ENCODE assay signal across 21 cellular contexts in the genomic region with DNA sequence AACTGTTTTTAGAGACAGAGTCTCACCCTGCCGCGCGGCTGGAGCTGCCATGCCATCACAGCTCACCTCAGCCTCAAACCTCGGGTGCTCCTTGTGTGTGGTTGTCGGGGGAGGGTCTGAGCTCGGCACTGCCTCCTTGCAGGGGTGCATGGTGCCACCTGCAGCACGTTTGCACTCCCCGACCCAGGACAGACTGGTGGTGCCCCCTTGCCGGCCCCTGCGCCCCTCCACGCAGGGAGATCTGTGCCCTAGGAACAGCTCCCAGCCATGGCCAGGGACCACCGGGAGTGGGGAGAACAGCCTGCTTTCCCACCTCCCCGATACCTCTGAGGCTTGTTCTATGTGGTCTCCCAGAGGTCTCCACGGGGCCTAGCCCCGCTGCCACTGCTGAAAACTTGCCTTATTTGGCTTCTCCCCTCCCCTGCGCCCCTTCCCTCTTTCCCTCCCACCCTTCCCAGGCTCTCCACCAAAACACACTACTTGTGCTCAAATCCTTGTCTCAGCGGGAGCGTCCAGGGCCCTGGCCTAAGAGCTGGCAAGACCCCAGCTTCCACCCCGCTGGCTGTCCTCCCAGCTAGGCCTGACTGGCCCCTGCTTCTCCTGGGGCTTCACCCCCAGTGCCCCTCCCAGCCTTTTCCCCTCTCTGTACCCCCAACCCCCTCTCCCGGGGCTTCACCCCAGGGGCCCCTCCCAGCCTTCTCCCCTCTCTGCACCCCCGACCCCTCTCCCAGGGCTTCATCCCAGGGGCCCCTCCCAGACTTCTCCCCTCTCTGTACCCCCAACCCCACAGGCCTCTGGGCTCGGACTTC. TPM values are rescaled to one million over a fixed set of nuclear protein-coding genes. Genes with fewer than 3 reads are reported as not detected.
DNase-seq lines count a peak whose midpoint lies in the region; ATAC-seq and TF ChIP-seq lines count a peak whose summit lies in the region.
"Had no signal": no experiment of that assay in that cellular context is flagged by ENCODE, and none has a peak within 500 bp of the region (broad histone marks: within the 10 kb centered on the region; RNA-seq: fewer than 3 reads in every experiment).

No MANE protein-coding gene starts in this region.

- no peaks in the 10 kb centered on the region for H3K9me3 ChIP-seq in ES-I3 (ENCODE audit: control insufficient read depth, insufficient read depth, low read length)
- H3K9me3 ChIP-seq in iPS-15b (ENCODE audit: control insufficient read depth, insufficient read depth, low read length): no peaks in the 10 kb centered on the region
- no peaks in the 10 kb centered on the region for H3K9me3 ChIP-seq in skeletal muscle tissue (ENCODE audit: control insufficient read depth in 3 of 3, low read length in 3 of 3)
- no peaks in the 10 kb centered on the region for H3K9me3 ChIP-seq in hepatocyte (ENCODE audit: low read depth)
- H3K9me3 ChIP-seq: neutrophil, right lobe of liver had no signal

- intact Hi-C loops in CD14-positive monocyte (cut with micrococcal nuclease): no loop called here

- H3K4me1 ChIP-seq in ES-I3 (ENCODE audit: insufficient read depth, low read length): peaks cover 25% of the 10 kb centered on the region; the same call in 1 of the 2 replicates
- peaks cover 3% of the 10 kb centered on the region for H3K4me1 ChIP-seq in iPS-15b (ENCODE audit: control insufficient read depth, insufficient read depth, low read length)
- peaks cover 0 to 7% (median 4%) of the 10 kb centered on the region in 3 donors for H3K4me1 ChIP-seq in skeletal muscle tissue (ENCODE audit: control insufficient read depth in 3 of 3, insufficient read depth in 3 of 3, low read length in 3 of 3)
- no peaks in the 10 kb centered on the region for H3K4me1 ChIP-seq in hepatocyte (ENCODE audit: insufficient read depth)
- H3K4me1 ChIP-seq: right lobe of liver had no signal

- DNase-seq in chondrocyte (ENCODE audit: low spot score) (no peak), GM10248 (ENCODE audit: extremely low spot score) (no peak), hepatocyte (ENCODE audit: low spot score) (no peak), CD14-positive monocyte (ENCODE audit: low spot score) (no peak)
- DNase-seq: activated CD4-positive, alpha-beta T cell treated with anti-CD3 and anti-CD28 coated beads, Interleukin-2, amount 10 ng/mL, durations not matched to agents 7 days and 5 days; activated naive CD4-positive, alpha-beta T cell; CD4-positive, CD25-positive, alpha-beta regulatory T cell; DMS153; dorsolateral prefrontal cortex; NCI-H1105; NCI-H524; right lobe of liver had no signal

- CTCF ChIA-PET in GM10248 (lab: Yijun Ruan, JAX): no interaction called here

- H3K9ac ChIP-seq in ES-I3 (ENCODE audit: low read depth, low read length) (peak overlapping the region; percentile 33), iPS-15b (ENCODE audit: low read depth, low read length) (peak overlapping the region; percentile 24), skeletal muscle tissue (ENCODE audit: low read depth in 1 of 3, low read length in 3 of 3) (no peak overlapping the region)

- POLR2A ChIA-PET in GM10248 (lab: Yijun Ruan, JAX): no interaction called here

- no peak overlapping the region for H3K4me2 ChIP-seq in hepatocyte

- H3K4me3 Mint-ChIP-seq in chondrocyte (ENCODE audit: unreplicated experiment) (no peak overlapping the region), CD14-positive monocyte (no peak overlapping the region)
- H3K4me3 Mint-ChIP-seq: activated CD4-positive, alpha-beta T cell treated with anti-CD3 and anti-CD28 coated beads, Interleukin-2, amount 10 ng/mL, durations not matched to agents 7 days and 5 days; CD4-positive, CD25-positive, alpha-beta regulatory T cell had no signal

- H3K27me3 ChIP-seq in iPS-15b (ENCODE audit: control insufficient read depth, insufficient read depth, low read length) (no peaks in the 10 kb centered on the region), skeletal muscle tissue (ENCODE audit: control insufficient read depth in 3 of 3, insufficient read depth in 3 of 3, low read length in 3 of 3) (peaks cover 12 to 31% (median 16%) of the 10 kb centered on the region in 3 donors), hepatocyte (no peaks in the 10 kb centered on the region)
- H3K27me3 ChIP-seq: neutrophil, right lobe of liver had no signal

- no peaks in the 10 kb centered on the region for H4K20me1 ChIP-seq in hepatocyte (ENCODE audit: insufficient read depth, poor library complexity, severe bottlenecking)

- H3K27ac Mint-ChIP-seq in chondrocyte (ENCODE audit: unreplicated experiment) (peak overlapping the region; percentile 63), CD14-positive monocyte (peak overlapping the region in 1 of 7 donors; percentile 78)
- H3K27ac Mint-ChIP-seq: activated CD4-positive, alpha-beta T cell treated with anti-CD3 and anti-CD28 coated beads, Interleukin-2, amount 10 ng/mL, durations not matched to agents 7 days and 5 days had no signal

- H3K9me3 Mint-ChIP-seq in chondrocyte (ENCODE audit: low read depth) (no peaks in the 10 kb centered on the region), CD14-positive monocyte (peaks cover 0 to 2% (median 0%) of the 10 kb centered on the region in 7 donors)

- no peak overlapping the region for H2AFZ ChIP-seq in hepatocyte

- ATAC-seq in GM21619 (IDR thresholded peaks at IDR 0.05; ENCODE audit: unreplicated experiment): no peak
- ATAC-seq: esophagus mucosa had no signal

- H3K4me1 Mint-ChIP-seq in chondrocyte (ENCODE audit: low read depth) (peaks cover 5% of the 10 kb centered on the region), CD14-positive monocyte (peaks cover 56% of the 10 kb centered on the region)
- H3K4me1 Mint-ChIP-seq: activated CD4-positive, alpha-beta T cell treated with anti-CD3 and anti-CD28 coated beads, Interleukin-2, amount 10 ng/mL, durations not matched to agents 7 days and 5 days; CD4-positive, CD25-positive, alpha-beta regulatory T cell had no signal

- H3K36me3 ChIP-seq in ES-I3 (ENCODE audit: insufficient read depth, low read length): no peaks in the 10 kb centered on the region
- H3K36me3 ChIP-seq in iPS-15b (ENCODE audit: control insufficient read depth, insufficient read depth, low read length): no peaks in the 10 kb centered on the region
- no peaks in the 10 kb centered on the region for H3K36me3 ChIP-seq in skeletal muscle tissue (ENCODE audit: control insufficient read depth in 3 of 3, insufficient read depth in 3 of 3, low read length in 3 of 3)
- no peaks in the 10 kb centered on the region for H3K36me3 ChIP-seq in hepatocyte (replicated peaks; ENCODE audit: insufficient read depth, low read depth)
- H3K36me3 ChIP-seq: neutrophil, right lobe of liver had no signal

- no peaks in the 10 kb centered on the region for H3K9me2 ChIP-seq in hepatocyte (replicated peaks; ENCODE audit: insufficient read depth)

- H3K27me3 Mint-ChIP-seq in chondrocyte (ENCODE audit: low read depth) (peaks cover 8% of the 10 kb centered on the region), CD14-positive monocyte (ENCODE audit: low read depth in 3 of 3) (no peaks in the 10 kb centered on the region)

- no peaks in the 10 kb centered on the region for H3K79me2 ChIP-seq in hepatocyte

- H3K4me3 ChIP-seq in iPS-15b (ENCODE audit: low read depth, low read length) (no peak overlapping the region), skeletal muscle tissue (ENCODE audit: low read length in 3 of 3) (no peak overlapping the region), hepatocyte (no peak overlapping the region)
- H3K4me3 ChIP-seq: dorsolateral prefrontal cortex, right lobe of liver had no signal

- H3K27ac ChIP-seq in skeletal muscle tissue (ENCODE audit: low read depth, low read length) (peak overlapping the region; percentile 51), hepatocyte (no peak overlapping the region)
- H3K27ac ChIP-seq: neutrophil, right lobe of liver had no signal

- H3K36me3 Mint-ChIP-seq in chondrocyte (ENCODE audit: low read depth) (no peaks in the 10 kb centered on the region), CD14-positive monocyte (no peaks in the 10 kb centered on the region)
- H3K36me3 Mint-ChIP-seq: CD4-positive, CD25-positive, alpha-beta regulatory T cell had no signal

- 82% methylated on average over 15 of the region's 22 CpGs for WGBS in hepatocyte (ENCODE audit: low lambda C conversion rate, missing lambda C conversion rate)

- no peak for TF ChIP-seq CTCF in chondrocyte (IDR thresholded peaks at IDR 0.05)
- no peak for TF ChIP-seq CTCF in GM10248 (IDR thresholded peaks at IDR 0.05; ENCODE audit: control extremely low read depth, extremely low read depth, low read depth, missing control alignments)
- TF ChIP-seq CTCF in hepatocyte (IDR thresholded peaks at IDR 0.05; ENCODE audit: poor library complexity): no peak
- no peak for TF ChIP-seq CTCF in CD14-positive monocyte (IDR thresholded peaks at IDR 0.05)

RNA-seq across cellular contexts. Expression of a gene that starts 13.4 kb away (rescaled TPM):
- total RNA-seq in chondrocyte: 12.3 to 18.1 TPM (median 12.6 TPM) in 3 replicates
- total RNA-seq in skeletal muscle tissue: 6.8 TPM
- total RNA-seq in hepatocyte: 12.9 and 16.6 TPM in 2 replicates
- polyA plus RNA-seq in hepatocyte: 18.8 and 21.3 TPM in 2 replicates
- 10 to 100 TPM; 29.3 to 31.5 TPM for polyA plus RNA-seq in CD14-positive monocyte

RNA-seq across cellular contexts. Expression of a gene that starts 22.3 kb away (rescaled TPM):
- total RNA-seq in chondrocyte: 1.6 to 8.8 TPM (median 8.2 TPM) in 3 replicates
- 16.7 TPM for total RNA-seq in skeletal muscle tissue
- 6.5 TPM in 2 replicates for total RNA-seq in hepatocyte
- 7.5 and 12.1 TPM in 2 replicates for polyA plus RNA-seq in hepatocyte
- under 1 TPM in 1 of 2 donors, not detected in 1; 0.22 TPM for polyA plus RNA-seq in CD14-positive monocyte
- total RNA-seq: activated CD4-positive, alpha-beta T cell treated with anti-CD3 and anti-CD28 coated beads, Interleukin-2, amount 10 ng/mL, durations not matched to agents 7 days and 5 days; CD4-positive, CD25-positive, alpha-beta regulatory T cell; H4 had no signal
- polyA plus RNA-seq: CD4-positive, CD25-positive, alpha-beta regulatory T cell had no signal

RNA-seq across cellular contexts. Expression of a gene that starts 54.6 kb away (rescaled TPM):
- total RNA-seq in chondrocyte (not detected in 3 replicates), skeletal muscle tissue (not detected), hepatocyte (0.32 TPM in 1 of 2 replicates, not detected in the other)
- polyA plus RNA-seq in hepatocyte (not detected in 2 replicates), CD14-positive monocyte (not detected)
- total RNA-seq: A673; activated CD4-positive, alpha-beta T cell treated with anti-CD3 and anti-CD28 coated beads, Interleukin-2, amount 10 ng/mL, durations not matched to agents 7 days and 5 days; CD4-positive, CD25-positive, alpha-beta regulatory T cell; dorsolateral prefrontal cortex; esophagus mucosa; H4; mesenteric fat pad; right lobe of liver had no signal

Comparison
In these comparisons a context has a peak if more than half of its experiments do, and no peak if none do; other contexts are left out.
1. H3K9ac ChIP-seq: peak in ES-I3 (single experiment) and iPS-15b (single experiment); none in skeletal muscle tissue (0 of 3).